Comparison of ENCODE assay signal across 8 cellular contexts in the genomic region with DNA sequence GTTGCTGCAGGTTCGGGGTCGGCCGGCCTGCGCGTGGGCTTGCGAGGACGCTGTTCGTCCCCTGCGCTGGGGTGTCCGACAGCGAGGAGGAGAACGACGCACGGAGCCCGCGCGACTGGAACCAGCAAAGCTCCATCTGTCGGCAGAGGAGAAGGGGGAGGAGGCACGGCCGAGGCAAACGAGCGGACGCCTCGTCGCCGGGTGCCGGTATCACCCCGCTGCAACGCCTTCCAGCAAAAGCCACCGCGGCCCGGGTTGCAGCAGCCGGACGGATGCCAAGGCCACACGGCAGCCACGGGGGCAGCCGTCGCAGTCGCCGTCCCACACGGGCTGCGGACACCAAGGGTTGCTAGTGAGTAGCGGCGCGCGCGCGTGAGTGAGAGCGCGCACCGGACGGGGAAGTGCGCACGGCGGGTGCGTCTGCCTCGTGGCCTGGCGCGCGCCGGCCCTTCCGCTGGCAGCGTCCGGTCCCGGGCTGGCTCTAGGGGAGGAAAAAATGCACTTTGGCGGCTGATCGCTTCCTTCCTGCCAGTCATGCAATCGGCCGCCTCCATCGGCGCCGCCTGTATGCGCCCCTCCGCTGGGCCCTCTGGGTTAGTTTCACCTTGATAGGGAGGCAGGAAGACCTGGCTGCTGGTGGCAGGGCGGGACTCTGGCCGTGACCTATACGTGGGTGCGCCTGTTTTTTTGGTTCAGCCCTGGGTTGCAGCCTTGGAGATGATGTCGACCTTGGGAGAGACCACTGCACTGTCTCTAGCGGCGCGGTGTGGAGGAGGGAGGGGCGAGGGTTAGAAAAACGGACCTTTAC. TPM values are rescaled to one million over a fixed set of nuclear protein-coding genes. Genes with fewer than 3 reads are reported as not detected.
A peak's percentile ranks its signal among the peaks of the same experiment; 100 is the strongest.
DNase-seq lines count a peak whose midpoint lies in the region; ATAC-seq and TF ChIP-seq lines count a peak whose summit lies in the region.

No MANE protein-coding gene starts in this region.

- H3K4me1 ChIP-seq in duodenal mucosa (ENCODE audit: control insufficient read depth in 1 of 2, insufficient read depth in 2 of 2, low read length in 2 of 2): peaks cover 23 to 38% of the 10 kb centered on the region in 2 donors
- H3K4me1 ChIP-seq in lower lobe of right lung: peaks cover 39% of the 10 kb centered on the region

- peak; percentile 17 for TF ChIP-seq CTCF in lower lobe of right lung (IDR thresholded peaks at IDR 0.05)

- H3K27me3 ChIP-seq in duodenal mucosa (ENCODE audit: control insufficient read depth in 1 of 2, insufficient read depth in 2 of 2, low read length in 2 of 2): no peaks in the 10 kb centered on the region
- no peaks in the 10 kb centered on the region for H3K27me3 ChIP-seq in lower lobe of right lung (ENCODE audit: low read depth)

- H3K4me3 ChIP-seq in duodenal mucosa (ENCODE audit: low read depth in 1 of 2, low read length in 2 of 2): peak overlapping the region; percentile 88 to 95
- H3K4me3 ChIP-seq in lower lobe of right lung: peak overlapping the region; percentile 75

- intact Hi-C loops in lower lobe of right lung (cut with DNase I): no loop called here

- no peaks in the 10 kb centered on the region for H3K36me3 ChIP-seq in duodenal mucosa (ENCODE audit: control insufficient read depth in 1 of 2, insufficient read depth in 2 of 2, low read length in 2 of 2)
- H3K36me3 ChIP-seq in lower lobe of right lung: no peaks in the 10 kb centered on the region

- peak overlapping the region; percentile 86 to 93 for H3K9ac ChIP-seq in duodenal mucosa (ENCODE audit: low read depth in 1 of 2, low read length in 2 of 2)

- H3K27ac ChIP-seq in duodenal mucosa (ENCODE audit: low read depth, low read length) (peak overlapping the region; percentile 94), lower lobe of right lung (peak overlapping the region; percentile 92)

- no peaks in the 10 kb centered on the region for H3K9me3 ChIP-seq in duodenal mucosa (ENCODE audit: control insufficient read depth in 1 of 2, low read length in 2 of 2)
- no peaks in the 10 kb centered on the region for H3K9me3 ChIP-seq in lower lobe of right lung

- ATAC-seq in GM18867 (IDR thresholded peaks at IDR 0.05; ENCODE audit: unreplicated experiment) (peak; percentile 76), HG03095 (IDR thresholded peaks at IDR 0.05; ENCODE audit: unreplicated experiment) (peak; percentile 62), lower lobe of right lung (peak; percentile 98)

- peak; percentile 90 for DNase-seq in AG20443 (ENCODE audit: low spot score)
- peak; percentile 1 for DNase-seq in NCI-H524 treated with DMSO at 0.1 percent for 48 hours (lab: John Stamatoyannopoulos, UW)
- DNase-seq in activated CD4-positive, alpha-beta T cell treated with anti-CD3 and anti-CD28 coated beads, Interleukin-2, amount 50 U/mL, for 48 hours: peak; percentile 76 to 78
- DNase-seq in lower lobe of right lung: peak; percentile 91
- DNase-seq in stimulated activated CD4-positive, alpha-beta T cell treated with anti-CD3 and anti-CD28 coated beads, TNF-alpha, amount 100 ng/mL, for 1 hour (ENCODE audit: low read depth in 3 of 3, low spot score in 1 of 3): peak; percentile 16 to 50 (median 24)

RNA-seq across cellular contexts. Expression of gene STAMBPL1, which starts 0.4 kb away (rescaled TPM):
- total RNA-seq in lower lobe of right lung: 7.1 TPM

RNA-seq across cellular contexts. Expression of gene ANKRD22, which starts 28.8 kb away (rescaled TPM):
- 0.71 TPM for total RNA-seq in lower lobe of right lung

Comparison
In these comparisons a context has a peak if more than half of its experiments do, and no peak if none do; other contexts are left out.
1. Peak in every context shown above with its lines: DNase-seq, ATAC-seq, H3K4me3 ChIP-seq and H3K27ac ChIP-seq.
2. DNase-seq: peak in every context shown above with its lines; median percentile 91 in lower lobe of right lung; 90 in AG20443; 77 in activated CD4-positive, alpha-beta T cell treated with anti-CD3 and anti-CD28 coated beads, Interleukin-2, amount 50 U/mL, for 48 hours; 24 in stimulated activated CD4-positive, alpha-beta T cell treated with anti-CD3 and anti-CD28 coated beads, TNF-alpha, amount 100 ng/mL, for 1 hour; 1 in NCI-H524 treated with DMSO at 0.1 percent for 48 hours.